Comparison of ENCODE assay signal across 8 cellular contexts in genomic region chr5:111070272-111071134, GRCh38. TPM values are rescaled to one million over a fixed set of nuclear protein-coding genes. Genes with fewer than 3 reads are reported as not detected.
DNase-seq lines count a peak whose midpoint lies in the region; ATAC-seq and TF ChIP-seq lines count a peak whose summit lies in the region.
"Had no signal": no experiment of that assay in that cellular context is flagged by ENCODE, and none has a peak within 500 bp of the region (broad histone marks: within the 10 kb centered on the region; RNA-seq: fewer than 3 reads in every experiment).

No MANE protein-coding gene starts in this region.

- peak overlapping the region; percentile 6; the same call in 1 of the 2 replicates for H3K4me3 ChIP-seq in iPS DF 6.9 (ENCODE audit: low read length)

- POLR2A ChIA-PET in RWPE1 (lab: Yijun Ruan, JAX; ENCODE audit: low non-redundant PET), result no interaction called here

- peak overlapping the region; percentile 78 for H3K4me3 Mint-ChIP-seq in HFFc6
- peak overlapping the region; percentile 30 for H3K4me3 Mint-ChIP-seq in activated T-helper 17 cell treated with anti-CD3 and anti-CD28 coated beads, Interleukin-2, amount 50 U/mL, for 72 hours

- peaks cover 41% of the 10 kb centered on the region for H3K27me3 Mint-ChIP-seq in HFFc6 (ENCODE audit: insufficient read depth)
- peaks cover 76% of the 10 kb centered on the region for H3K27me3 Mint-ChIP-seq in activated T-helper 17 cell treated with anti-CD3 and anti-CD28 coated beads, Interleukin-2, amount 50 U/mL, for 72 hours

- peaks cover 36% of the 10 kb centered on the region for H3K4me1 Mint-ChIP-seq in HFFc6 (ENCODE audit: low read depth)
- no peaks in the 10 kb centered on the region for H3K4me1 Mint-ChIP-seq in activated T-helper 17 cell treated with anti-CD3 and anti-CD28 coated beads, Interleukin-2, amount 50 U/mL, for 72 hours

- TF ChIP-seq CTCF in HFFc6 (IDR thresholded peaks at IDR 0.05), result no peak
- no peak for TF ChIP-seq CTCF in RWPE1 (conservative IDR thresholded peaks at IDR 0.05; ENCODE audit: low read depth)

- no peaks in the 10 kb centered on the region for H3K36me3 Mint-ChIP-seq in HFFc6 (ENCODE audit: low read depth)
- no peaks in the 10 kb centered on the region for H3K36me3 Mint-ChIP-seq in activated T-helper 17 cell treated with anti-CD3 and anti-CD28 coated beads, Interleukin-2, amount 50 U/mL, for 72 hours (ENCODE audit: low read depth)

- H3K27me3 ChIP-seq in iPS DF 6.9 (ENCODE audit: control insufficient read depth, insufficient read depth, low read length), result peaks cover 34% of the 10 kb centered on the region; the same call in 1 of the 2 replicates

- H3K36me3 ChIP-seq in iPS DF 6.9 (ENCODE audit: control insufficient read depth, insufficient read depth, low read length), result no peaks in the 10 kb centered on the region

- CTCF ChIA-PET in RWPE1 (lab: Yijun Ruan, JAX), result no interaction called here

- DNase-seq in HFFc6 (peak; percentile 10), iPS DF 6.9 (ENCODE audit: low read depth, low spot score) (no peak), 8988T (no peak), RWPE1 (ENCODE audit: low spot score) (no peak)
- peak; percentile 35 for DNase-seq in stimulated activated CD4-positive, alpha-beta T cell treated with anti-CD3 and anti-CD28 coated beads, Interleukin-4, amount 100 ng/mL, for 1 hour

- no peaks in the 10 kb centered on the region for H3K9me3 ChIP-seq in iPS DF 6.9 (ENCODE audit: control insufficient read depth, insufficient read depth, low read length)

- no CpG with 5 or more reads among the region's 42 CpGs for WGBS in iPS DF 6.9 (ENCODE audit: insufficient coverage, insufficient read length)

- H3K4me1 ChIP-seq in iPS DF 6.9 (ENCODE audit: control insufficient read depth, insufficient read depth, low read length), result peaks cover 1% of the 10 kb centered on the region

- H3K9me3 Mint-ChIP-seq in HFFc6, result no peaks in the 10 kb centered on the region
- no peaks in the 10 kb centered on the region for H3K9me3 Mint-ChIP-seq in activated T-helper 17 cell treated with anti-CD3 and anti-CD28 coated beads, Interleukin-2, amount 50 U/mL, for 72 hours

- no peak overlapping the region for H3K27ac Mint-ChIP-seq in HFFc6
- H3K27ac Mint-ChIP-seq in activated T-helper 17 cell treated with anti-CD3 and anti-CD28 coated beads, Interleukin-2, amount 50 U/mL, for 72 hours, result no peak overlapping the region

- peak; percentile 56 for ATAC-seq in activated T-helper 17 cell treated with anti-CD3 and anti-CD28 coated beads, Interleukin-2, amount 50 U/mL, for 72 hours (replicated peaks)
- ATAC-seq in GM18870 (IDR thresholded peaks at IDR 0.05; ENCODE audit: unreplicated experiment), result no peak

- H3K27ac ChIP-seq in iPS DF 6.9 (ENCODE audit: low read length), result no peak overlapping the region
- no peak overlapping the region for H3K27ac ChIP-seq in RWPE1

RNA-seq across cellular contexts. Expression of gene TSLP, which starts 1.0 kb away (rescaled TPM):
- total RNA-seq in HFFc6 (2021; fragmentation: NEBNext Ultra II Directional; extraction: Animal tissue kit (Norgen Biotek cat#: 25700)), result not detected
- total RNA-seq in activated T-helper 17 cell treated with anti-CD3 and anti-CD28 coated beads, Interleukin-2, amount 50 U/mL, for 72 hours, result under 1 TPM; 0.13 to 0.24 TPM
- total RNA-seq: frontal cortex had no signal

RNA-seq across cellular contexts. Expression of gene WDR36, which starts 21.6 kb away (rescaled TPM):
- 10 to 100 TPM; 26.9 to 30.5 (median 28.6) TPM for total RNA-seq in HFFc6 (2021; fragmentation: NEBNext Ultra II Directional; extraction: Animal tissue kit (Norgen Biotek cat#: 25700))
- total RNA-seq in activated T-helper 17 cell treated with anti-CD3 and anti-CD28 coated beads, Interleukin-2, amount 50 U/mL, for 72 hours, result 10 to 100 TPM; 34.3 to 58.7 TPM

Comparison
In these comparisons a context has a peak if more than half of its experiments do, and no peak if none do; other contexts are left out.
1. DNase-seq: peak in HFFc6 (single experiment) and stimulated activated CD4-positive, alpha-beta T cell treated with anti-CD3 and anti-CD28 coated beads, Interleukin-4, amount 100 ng/mL, for 1 hour (single experiment); none in iPS DF 6.9 (single experiment), 8988T (single experiment) and RWPE1 (single experiment).